In genomic region chr17:40648326-40648968, GRCh38 we compare ENCODE assay signal across 8 cellular contexts. TPM values are rescaled to one million over a fixed set of nuclear protein-coding genes. Genes with fewer than 3 reads are reported as not detected.
DNase-seq lines count a peak whose midpoint lies in the region; ATAC-seq and TF ChIP-seq lines count a peak whose summit lies in the region.

No MANE protein-coding gene starts in this region.

- H3K9me3 ChIP-seq in Peyer's patch (no peaks in the 10 kb centered on the region), mononuclear cell (ENCODE audit: low read depth, low read length) (no peaks in the 10 kb centered on the region), aorta (ENCODE audit: control insufficient read depth, low read length) (no peaks in the 10 kb centered on the region)
- H3K9me3 ChIP-seq in effector memory CD4-positive, alpha-beta T cell (ENCODE audit: control insufficient read depth, low read length), result no peaks in the 10 kb centered on the region

- H3K4me1 ChIP-seq in Peyer's patch (peaks cover 0 to 34% (median 5%) of the 10 kb centered on the region in 4 donors), mononuclear cell (ENCODE audit: insufficient read depth, low read length) (peaks cover 20% of the 10 kb centered on the region), aorta (ENCODE audit: control insufficient read depth in 1 of 2, insufficient read depth in 2 of 2, low read length in 2 of 2) (no peaks in the 10 kb centered on the region)
- peaks cover 10% of the 10 kb centered on the region for H3K4me1 ChIP-seq in effector memory CD4-positive, alpha-beta T cell (ENCODE audit: control insufficient read depth, insufficient read depth, low read length, poor library complexity, severe bottlenecking)

- H3K27ac ChIP-seq in Peyer's patch (peak overlapping the region; percentile 94 to 100 (median 96)), aorta (ENCODE audit: low read depth in 1 of 2, low read length in 2 of 2) (peak overlapping the region; percentile 79 to 89)
- peak overlapping the region; percentile 98 for H3K27ac ChIP-seq in effector memory CD4-positive, alpha-beta T cell (ENCODE audit: insufficient read depth, low read length, poor library complexity, severe bottlenecking)

- WGBS in aorta, 2 donors, result 2 to 3% methylated on average over 33 of the region's 33 CpGs

- H3K9me3 Mint-ChIP-seq in activated T-cell treated with anti-CD3 and anti-CD28 coated beads, Interleukin-2, amount 50 U/mL, for 4 hours, result no peaks in the 10 kb centered on the region

- H3K27me3 ChIP-seq in Peyer's patch, result no peaks in the 10 kb centered on the region
- H3K27me3 ChIP-seq in effector memory CD4-positive, alpha-beta T cell (replicated peaks; ENCODE audit: control insufficient read depth, insufficient read depth, low read length, poor library complexity, severe bottlenecking), result no peaks in the 10 kb centered on the region
- no peaks in the 10 kb centered on the region for H3K27me3 ChIP-seq in mononuclear cell (ENCODE audit: insufficient read depth, low read length)
- no peaks in the 10 kb centered on the region for H3K27me3 ChIP-seq in aorta (ENCODE audit: control insufficient read depth in 1 of 2, insufficient read depth in 2 of 2, low read length in 1 of 2)

- H3K4me3 ChIP-seq in Peyer's patch (peak overlapping the region; percentile 73 to 89 (median 83)), mononuclear cell (ENCODE audit: low read length) (peak overlapping the region; percentile 97), aorta (ENCODE audit: low read length in 2 of 2) (peak overlapping the region; percentile 74 to 99)
- H3K4me3 ChIP-seq in effector memory CD4-positive, alpha-beta T cell (ENCODE audit: insufficient read depth, low read depth, low read length, poor library complexity, severe bottlenecking), result peak overlapping the region; percentile 88

- peaks cover 16% of the 10 kb centered on the region for H3K36me3 Mint-ChIP-seq in activated T-cell treated with anti-CD3 and anti-CD28 coated beads, Interleukin-2, amount 50 U/mL, for 4 hours (ENCODE audit: insufficient read depth)

- H3K36me3 ChIP-seq in Peyer's patch (peaks cover 0 to 20% (median 0%) of the 10 kb centered on the region in 3 donors), aorta (ENCODE audit: control insufficient read depth in 1 of 2, insufficient read depth in 2 of 2, low read length in 1 of 2) (no peaks in the 10 kb centered on the region)
- peaks cover 13% of the 10 kb centered on the region for H3K36me3 ChIP-seq in effector memory CD4-positive, alpha-beta T cell (ENCODE audit: control insufficient read depth, insufficient read depth, low read length)

- no peak for DNase-seq in activated T-cell treated with anti-CD3 and anti-CD28 coated beads, Interleukin-2, amount 50 U/mL, for 4 hours
- DNase-seq in activated T-cell treated with anti-CD3 and anti-CD28 coated beads, Interleukin-2, amount 50 U/mL, for 48 hours, result no peak
- peak in 1 of 3 donors; percentile 51 for DNase-seq in Peyer's patch
- no peak for DNase-seq in effector memory CD4-positive, alpha-beta T cell
- DNase-seq in aorta, result peak in 1 of 2 donors; percentile 80

- intact Hi-C loops in aorta (cut with DNase I), result loop anchor here in 1 of 2 donors (10.0 kb wide), 1 partner anchor 1016 kb away; no protein-coding TSS in a partner anchor

- TF ChIP-seq CTCF in Peyer's patch (IDR thresholded peaks at IDR 0.05), result no peak

- peaks cover 33% of the 10 kb centered on the region for H3K4me1 Mint-ChIP-seq in activated T-cell treated with anti-CD3 and anti-CD28 coated beads, Interleukin-2, amount 50 U/mL, for 4 hours (ENCODE audit: low read depth)

- TF ChIP-seq POLR2A in Peyer's patch (IDR thresholded peaks at IDR 0.05), result peak in 1 of 2 donors; percentile 1

- ATAC-seq in activated T-cell treated with anti-CD3 and anti-CD28 coated beads, Interleukin-2, amount 50 U/mL, for 4 hours, result peak; percentile 24 to 36
- ATAC-seq in HG03097 (IDR thresholded peaks at IDR 0.05; ENCODE audit: low FRiP score, unreplicated experiment) (peak; percentile 27), aorta (ENCODE audit: low FRiP score) (peak; percentile 74), GM21367 (IDR thresholded peaks at IDR 0.05; ENCODE audit: unreplicated experiment) (no peak)

- no peaks in the 10 kb centered on the region for H3K27me3 Mint-ChIP-seq in activated T-cell treated with anti-CD3 and anti-CD28 coated beads, Interleukin-2, amount 50 U/mL, for 4 hours (ENCODE audit: low read depth)

- peak overlapping the region; percentile 96 for H3K4me3 Mint-ChIP-seq in activated T-cell treated with anti-CD3 and anti-CD28 coated beads, Interleukin-2, amount 50 U/mL, for 4 hours

RNA-seq across cellular contexts. Expression of gene SMARCE1, which starts 0.8 kb away (rescaled TPM):
- 100 to 1,000 TPM; 105 to 117 (median 106) TPM for total RNA-seq in activated T-cell treated with anti-CD3 and anti-CD28 coated beads, Interleukin-2, amount 50 U/mL, for 4 hours
- 100 to 1,000 TPM in 1 of 4 donors, 10 to 100 TPM in 3; 46.7 to 133 (median 71.6) TPM for total RNA-seq in Peyer's patch
- 103 TPM for total RNA-seq in mononuclear cell
- 10 to 100 TPM; 80.8 to 84.4 TPM for total RNA-seq in aorta
- 10 to 100 TPM; 61.0 to 71.7 TPM for polyA plus RNA-seq in aorta

RNA-seq across cellular contexts. Expression of gene KRT222, which starts 16.5 kb away (rescaled TPM):
- not detected for total RNA-seq in activated T-cell treated with anti-CD3 and anti-CD28 coated beads, Interleukin-2, amount 50 U/mL, for 4 hours
- total RNA-seq in Peyer's patch (1 to 10 TPM in 2 of 4 donors, under 1 TPM in 1, not detected in 1; 0.95 to 1.8 (median 1.6) TPM), mononuclear cell (not detected), aorta (1 to 10 TPM; 1.9 to 4.5 TPM)
- polyA plus RNA-seq in aorta, result not detected

RNA-seq across cellular contexts. Expression of gene KRT24, which starts 55.1 kb away (rescaled TPM):
- not detected for total RNA-seq in activated T-cell treated with anti-CD3 and anti-CD28 coated beads, Interleukin-2, amount 50 U/mL, for 4 hours
- total RNA-seq in Peyer's patch (1 to 10 TPM in 2 of 4 donors, not detected in 2; 1.0 to 8.3 TPM), mononuclear cell (not detected), aorta (not detected)
- polyA plus RNA-seq in aorta, result under 1 TPM in 1 of 2 donors, not detected in 1; 0.25 TPM
